In genomic region chr3:154252759-154253638, GRCh38 we compare ENCODE assay signal across 8 cellular contexts.
DNase-seq lines count a peak whose midpoint lies in the region; ATAC-seq and TF ChIP-seq lines count a peak whose summit lies in the region.

No MANE protein-coding gene starts in this region.

- ATAC-seq in GM19035 (IDR thresholded peaks at IDR 0.05; ENCODE audit: unreplicated experiment) (peak; percentile 85), HG03175 (IDR thresholded peaks at IDR 0.05; ENCODE audit: unreplicated experiment) (peak; percentile 89), activated B cell treated with CpG ODN at 0.5 μM for 24 hours (ENCODE audit: low read depth) (peak; percentile 79)

- no peak overlapping the region for H3K4me3 ChIP-seq in kidney epithelial cell (ENCODE audit: low read depth, low read length)

- CTCF ChIA-PET in activated B cell treated with CpG ODN at 0.5 μM for 24 hours (lab: Charles Lee) = interaction anchor here (1.0 to 2.0 kb wide), 4 partner anchors 11 to 1227 kb away, joined by 3 to 8 read pairs (median 4); no protein-coding TSS in a partner anchor

- H3K36me3 ChIP-seq in kidney epithelial cell (ENCODE audit: control insufficient read depth, insufficient read depth, low read length) = no peaks in the 10 kb centered on the region

- H3K27me3 Mint-ChIP-seq in activated B cell treated with CpG ODN at 0.5 μM for 24 hours = no peaks in the 10 kb centered on the region

- no peak overlapping the region for H3K27ac Mint-ChIP-seq in activated B cell treated with CpG ODN at 0.5 μM for 24 hours

- H3K9me3 Mint-ChIP-seq in activated B cell treated with CpG ODN at 0.5 μM for 24 hours = no peaks in the 10 kb centered on the region

- DNase-seq in Ammon's horn (ENCODE audit: low spot score) (peak; percentile 94), NCI-H2227 (lab: John Stamatoyannopoulos, UW; ENCODE audit: unreplicated experiment) (peak; percentile 84), activated B cell treated with CpG ODN at 0.5 μM for 24 hours (peak; percentile 47), kidney epithelial cell (ENCODE audit: low read depth) (peak; percentile 42)
- DNase-seq in central memory CD4-positive, alpha-beta T cell = peak; percentile 32
- DNase-seq in stimulated activated CD4-positive, alpha-beta T cell treated with anti-CD3 and anti-CD28 coated beads, Interleukin-1b, Interleukin-23, amount 100 ng/mL, for 48 hours = peak; percentile 69

- no peaks in the 10 kb centered on the region for H3K27me3 ChIP-seq in kidney epithelial cell (ENCODE audit: control insufficient read depth, insufficient read depth, low read length)

- intact Hi-C loops in activated B cell treated with CpG ODN at 0.5 μM for 24 hours (cut with micrococcal nuclease) = loop anchor here (1.0 kb wide), 3 partner anchors 158 to 1227 kb away; no protein-coding TSS in a partner anchor

- TF ChIP-seq CTCF in activated B cell treated with CpG ODN at 0.5 μM for 24 hours (IDR thresholded peaks at IDR 0.05) = peak; percentile 64
- peak; percentile 92 for TF ChIP-seq CTCF in kidney epithelial cell (IDR thresholded peaks at IDR 0.05; ENCODE audit: insufficient read depth, low read length, poor library complexity, severe bottlenecking)

- peaks cover 70% of the 10 kb centered on the region for H3K36me3 Mint-ChIP-seq in activated B cell treated with CpG ODN at 0.5 μM for 24 hours (ENCODE audit: low read depth)

- H3K4me1 Mint-ChIP-seq in activated B cell treated with CpG ODN at 0.5 μM for 24 hours = peaks cover 3% of the 10 kb centered on the region

- H3K4me3 Mint-ChIP-seq in activated B cell treated with CpG ODN at 0.5 μM for 24 hours = no peak overlapping the region

- POLR2A ChIA-PET in activated B cell treated with CpG ODN at 0.5 μM for 24 hours (lab: Charles Lee) = no interaction called here

Comparison
In these comparisons a context has a peak if more than half of its experiments do, and no peak if none do; other contexts are left out.
1. DNase-seq: peak in every context shown above with its lines; median percentile 94 in Ammon's horn; 84 in NCI-H2227; 69 in stimulated activated CD4-positive, alpha-beta T cell treated with anti-CD3 and anti-CD28 coated beads, Interleukin-1b, Interleukin-23, amount 100 ng/mL, for 48 hours; 47 in activated B cell treated with CpG ODN at 0.5 μM for 24 hours; 42 in kidney epithelial cell; 32 in central memory CD4-positive, alpha-beta T cell.